In genomic region chr11:111944139-111944538, GRCh38 we compare ENCODE assay signal across 1 cellular context.
TF ChIP-seq lines count a peak whose summit lies in the region.

No MANE protein-coding gene starts in this region.

TF ChIP-seq in IMR-90, 13 proteins besides CTCF, POLR2A, EP300 and RAD21:
- TF ChIP-seq CEBPB (IDR thresholded peaks at IDR 0.05; ENCODE audit: low read depth, low read length) (peak; percentile 95), CHD1 (IDR thresholded peaks at IDR 0.05; ENCODE audit: low read depth, low read length) (no peak)
